24 cellular contexts compared by ENCODE assay signal in genomic region chr1:224157316-224157715, GRCh38. TPM values are rescaled to one million over a fixed set of nuclear protein-coding genes. Genes with fewer than 3 reads are reported as not detected.
A peak's percentile ranks its signal among the peaks of the same experiment; 100 is the strongest.
DNase-seq lines count a peak whose midpoint lies in the region; ATAC-seq, FAIRE-seq and TF ChIP-seq lines count a peak whose summit lies in the region.
"Had no signal": no experiment of that assay in that cellular context is flagged by ENCODE, and none has a peak within 500 bp of the region (broad histone marks: within the 10 kb centered on the region; RNA-seq: fewer than 3 reads in every experiment).

No MANE protein-coding gene starts in this region.

- H3K36me3 ChIP-seq in HepG2 (replicated peaks in 1 of 2; ENCODE audit: control insufficient read depth in 1 of 2, insufficient read depth in 2 of 2, low read length in 2 of 2) (peaks cover 1 to 34% of the 10 kb centered on the region in 2 experiments; a peak in 4 of 5 replicates), right lobe of liver (peaks cover 0 to 56% (median 17%) of the 10 kb centered on the region in 4 donors), mesendoderm (ENCODE audit: control insufficient read depth, insufficient read depth, low read length) (peaks cover 4% of the 10 kb centered on the region)

- no peak overlapping the region for H4K8ac ChIP-seq in mesendoderm (ENCODE audit: low read depth, low read length)

- ATAC-seq in HepG2 (no peak), right lobe of liver (no peak), WTC11 (no peak)
- no peak for ATAC-seq in stimulated activated effector memory CD8-positive, alpha-beta T cell treated with anti-CD3 and anti-CD28 coated beads, Interleukin-12 subunit alpha, Interleukin-12 subunit beta, amount 100 ng/mL, for 72 hours

- H3K79me1 ChIP-seq in mesendoderm (ENCODE audit: low read length) = peaks cover 1% of the 10 kb centered on the region

- POLR2A ChIA-PET in HepG2 (lab: Yijun Ruan, JAX) = no interaction called here
- POLR2A ChIA-PET in WTC11 (lab: Charles Lee) = no interaction called here

- TF ChIP-seq RAD21 in HepG2 (CRISPR knock-in tag; IDR thresholded peaks at IDR 0.05) = no peak

- H3K18ac ChIP-seq in mesendoderm (ENCODE audit: low read length) = no peak overlapping the region

- H3K79me2 ChIP-seq in HepG2 (ENCODE audit: insufficient read depth, low read length) (no peaks in the 10 kb centered on the region), mesendoderm (ENCODE audit: control insufficient read depth, insufficient read depth, low read length) (no peaks in the 10 kb centered on the region)

- CTCF ChIA-PET in HepG2 (lab: Yijun Ruan, JAX; ENCODE audit: low intra/inter-chr PET ratio, low total read pairs) (no interaction called here), WTC11 (lab: Charles Lee) (interaction anchor here (1.1 kb wide), 1 partner anchor 18 kb away, joined by 3 read pairs; no protein-coding TSS in a partner anchor)

- TF ChIP-seq EP300 in HepG2 (IDR thresholded peaks at IDR 0.05; ENCODE audit: low read depth in 2 of 2, low read length in 2 of 2) (no peak), HepG2 (CRISPR knock-in tag; IDR thresholded peaks at IDR 0.05; ENCODE audit: borderline replicate concordance) (no peak)

- peaks cover 5% of the 10 kb centered on the region for H3K9me3 Mint-ChIP-seq in WTC11
- no peaks in the 10 kb centered on the region for H3K9me3 Mint-ChIP-seq in progenitor cell of endocrine pancreas (ENCODE audit: low read depth)
- no peaks in the 10 kb centered on the region for H3K9me3 Mint-ChIP-seq in stimulated activated effector memory CD8-positive, alpha-beta T cell treated with anti-CD3 and anti-CD28 coated beads, Interleukin-12 subunit alpha, Interleukin-12 subunit beta, amount 100 ng/mL, for 72 hours
- H3K9me3 Mint-ChIP-seq: CD14-positive monocyte; CD4-positive, alpha-beta T cell; CD8-positive, alpha-beta memory T cell; HFFc6 had no signal

- H3K9me3 ChIP-seq in HepG2 (ENCODE audit: low read length) (no peaks in the 10 kb centered on the region), right lobe of liver (no peaks in the 10 kb centered on the region)
- H3K9me3 ChIP-seq: BE2C; BLaER1 treated with 17β-estradiol and CSF1 and Interleukin-3, amounts not matched to agents 10 nM and 100 nM; HAP-1 had no signal

- 98% methylated on average over 11 of the region's 11 CpGs for WGBS in HepG2 (ENCODE audit: low lambda C conversion rate)
- 94% methylated on average over 10 of the region's 11 CpGs for WGBS in right lobe of liver (ENCODE audit: insufficient coverage, low coverage, low lambda C conversion rate, missing lambda C conversion rate)
- no CpG with 5 or more reads among the region's 11 CpGs for WGBS in mesendoderm (ENCODE audit: extremely low coverage, insufficient coverage, low lambda C conversion rate)

- no peak overlapping the region for H4K5ac ChIP-seq in mesendoderm (ENCODE audit: low read length)

- H3K36me3 Mint-ChIP-seq in WTC11 (peaks cover 53% of the 10 kb centered on the region), progenitor cell of endocrine pancreas (ENCODE audit: insufficient read depth) (peaks cover 16% of the 10 kb centered on the region)
- peaks cover 73% of the 10 kb centered on the region for H3K36me3 Mint-ChIP-seq in stimulated activated effector memory CD8-positive, alpha-beta T cell treated with anti-CD3 and anti-CD28 coated beads, Interleukin-12 subunit alpha, Interleukin-12 subunit beta, amount 100 ng/mL, for 72 hours

- no peak overlapping the region for H2AFZ ChIP-seq in HepG2 (ENCODE audit: low read length)
- H2AFZ ChIP-seq: GM23248 had no signal

- H2BK15ac ChIP-seq in mesendoderm (replicated peaks; ENCODE audit: low read depth) = no peak overlapping the region

- H3K4me3 ChIP-seq in HepG2 (replicated peaks in 1 of 3; ENCODE audit: insufficient read depth in 1 of 3, low read depth in 2 of 3, low read length in 3 of 3) = no peak overlapping the region
- no peak overlapping the region for H3K4me3 ChIP-seq in right lobe of liver
- no peak overlapping the region for H3K4me3 ChIP-seq in mesendoderm (ENCODE audit: low read length)
- H3K4me3 ChIP-seq: BLaER1 treated with 17β-estradiol and CSF1 and Interleukin-3, amounts not matched to agents 10 nM and 100 nM; GM23248; HAP-1 had no signal

- H3K4me2 ChIP-seq in HepG2 (ENCODE audit: low read depth, low read length) = no peak overlapping the region
- no peak overlapping the region for H3K4me2 ChIP-seq in mesendoderm (ENCODE audit: low read length)
- H3K4me2 ChIP-seq: BLaER1 treated with 17β-estradiol and CSF1 and Interleukin-3, amounts not matched to agents 10 nM and 100 nM had no signal

- no peaks in the 10 kb centered on the region for H4K20me1 ChIP-seq in HepG2 (ENCODE audit: insufficient read depth, low read length)

- no peaks in the 10 kb centered on the region for H3K4me1 Mint-ChIP-seq in WTC11
- H3K4me1 Mint-ChIP-seq in progenitor cell of endocrine pancreas (ENCODE audit: low read depth) = no peaks in the 10 kb centered on the region
- no peaks in the 10 kb centered on the region for H3K4me1 Mint-ChIP-seq in stimulated activated effector memory CD8-positive, alpha-beta T cell treated with anti-CD3 and anti-CD28 coated beads, Interleukin-12 subunit alpha, Interleukin-12 subunit beta, amount 100 ng/mL, for 72 hours

- FAIRE-seq in HepG2 (lab: Jason Lieb, UNC) = no peak
- FAIRE-seq: A204.1, GM12892 had no signal

- H3K27me3 ChIP-seq in HepG2 (ENCODE audit: control insufficient read depth in 1 of 2, insufficient read depth in 2 of 2, low read length in 2 of 2) = no peaks in the 10 kb centered on the region
- no peaks in the 10 kb centered on the region for H3K27me3 ChIP-seq in right lobe of liver
- no peaks in the 10 kb centered on the region for H3K27me3 ChIP-seq in mesendoderm (ENCODE audit: insufficient read depth, low read length, poor library complexity)
- H3K27me3 ChIP-seq: BE2C; BLaER1 treated with 17β-estradiol and CSF1 and Interleukin-3, amounts not matched to agents 10 nM and 100 nM had no signal

- H3K27me3 Mint-ChIP-seq in WTC11 (ENCODE audit: low read depth) = no peaks in the 10 kb centered on the region
- H3K27me3 Mint-ChIP-seq in progenitor cell of endocrine pancreas = no peaks in the 10 kb centered on the region
- H3K27me3 Mint-ChIP-seq: CD4-positive, alpha-beta T cell; CD8-positive, alpha-beta memory T cell had no signal

- TF ChIP-seq CTCF in HepG2 (CRISPR knock-in tag; IDR thresholded peaks at IDR 0.05) (no peak), right lobe of liver (IDR thresholded peaks at IDR 0.05) (no peak), WTC11 (IDR thresholded peaks at IDR 0.05) (no peak), progenitor cell of endocrine pancreas (IDR thresholded peaks at IDR 0.05; ENCODE audit: unreplicated experiment) (no peak)

- no peak overlapping the region for H2BK5ac ChIP-seq in mesendoderm (ENCODE audit: low read length)

- DNase-seq in HepG2 (ENCODE audit: low spot score) (no peak), right lobe of liver (no peak), WTC11 (ENCODE audit: low spot score) (no peak), mesendoderm (peak; percentile 18), progenitor cell of endocrine pancreas (ENCODE audit: low spot score, unreplicated experiment) (no peak), SIG-M5 (lab: John Stamatoyannopoulos, UW) (no peak)
- no peak for DNase-seq in stimulated activated CD4-positive, alpha-beta T cell treated with anti-CD3 and anti-CD28 coated beads, Interleukin-4, amount 100 ng/mL, for 1 hour
- DNase-seq in stimulated activated effector memory CD8-positive, alpha-beta T cell treated with anti-CD3 and anti-CD28 coated beads, Interleukin-12 subunit alpha, Interleukin-12 subunit beta, amount 100 ng/mL, for 72 hours (ENCODE audit: low spot score in 2 of 2) = no peak
- DNase-seq: ACHN; AML-193; BE2C; CD4-positive, alpha-beta T cell; CD8-positive, alpha-beta memory T cell; DMS53; DMS79 treated with DMSO at 0.1 percent for 48 hours; GF-D8; GM23248; HFFc6 had no signal

- intact Hi-C loops in HepG2 (cut with micrococcal nuclease; ENCODE audit: unreplicated experiment) (no loop called here), right lobe of liver (cut with DNase I) (no loop called here)

- H3K4ac ChIP-seq in mesendoderm (ENCODE audit: low read depth, low read length) = no peak overlapping the region

- H3K9ac ChIP-seq in HepG2 (ENCODE audit: insufficient read depth, low read depth, low read length) (no peak overlapping the region), mesendoderm (ENCODE audit: low read length) (no peak overlapping the region)
- H3K9ac ChIP-seq: BLaER1 treated with 17β-estradiol and CSF1 and Interleukin-3, amounts not matched to agents 10 nM and 100 nM; GM23248 had no signal

- H3K4me1 ChIP-seq in HepG2 (ENCODE audit: insufficient read depth, low read length) = no peaks in the 10 kb centered on the region
- H3K4me1 ChIP-seq in right lobe of liver = no peaks in the 10 kb centered on the region
- no peaks in the 10 kb centered on the region for H3K4me1 ChIP-seq in mesendoderm (ENCODE audit: control insufficient read depth, low read depth, low read length)
- H3K4me1 ChIP-seq: BE2C; BLaER1 treated with 17β-estradiol and CSF1 and Interleukin-3, amounts not matched to agents 10 nM and 100 nM had no signal

- H3K27ac ChIP-seq in HepG2 (ENCODE audit: extremely low read length, insufficient read depth, low read length) (no peak overlapping the region), right lobe of liver (no peak overlapping the region), mesendoderm (ENCODE audit: low read depth, low read length) (no peak overlapping the region)
- H3K27ac ChIP-seq: 22Rv1; BLaER1 treated with 17β-estradiol and CSF1 and Interleukin-3, amounts not matched to agents 10 nM and 100 nM; GM23248 had no signal

- H2AK5ac ChIP-seq in mesendoderm (ENCODE audit: low read length) = no peak overlapping the region

- H3K23ac ChIP-seq in mesendoderm (ENCODE audit: low read length) = no peak overlapping the region

- in situ Hi-C loops in HepG2 (cut with HindIII; ENCODE audit: extremely low pct_ligation_motif_present, low pct_unique_long_range_greater_than_20kb) = no loop called here

- no TSS peak for BruUV-seq in HepG2 (replicated peaks; lab: Mats Ljungman, UMichigan)

- H3K56ac ChIP-seq in mesendoderm (ENCODE audit: low read length) = no peak overlapping the region

- H2BK120ac ChIP-seq in mesendoderm (ENCODE audit: low read depth, low read length) = no peak overlapping the region

- no peak for TF ChIP-seq POLR2A in HepG2 (IDR thresholded peaks at IDR 0.05; ENCODE audit: insufficient read depth in 1 of 2, low read depth in 2 of 2, low read length in 2 of 2)
- no peak for TF ChIP-seq POLR2A in right lobe of liver (IDR thresholded peaks at IDR 0.05)

- H3K4me3 Mint-ChIP-seq in WTC11 (no peak overlapping the region), progenitor cell of endocrine pancreas (ENCODE audit: low read depth) (no peak overlapping the region)
- H3K4me3 Mint-ChIP-seq in stimulated activated effector memory CD8-positive, alpha-beta T cell treated with anti-CD3 and anti-CD28 coated beads, Interleukin-12 subunit alpha, Interleukin-12 subunit beta, amount 100 ng/mL, for 72 hours = no peak overlapping the region
- H3K4me3 Mint-ChIP-seq: CD14-positive monocyte; CD4-positive, alpha-beta T cell; CD8-positive, alpha-beta memory T cell; HFFc6 had no signal

- H3K27ac Mint-ChIP-seq in WTC11 (peak overlapping the region; percentile 39), progenitor cell of endocrine pancreas (peak overlapping the region; percentile 26)
- no peak overlapping the region for H3K27ac Mint-ChIP-seq in stimulated activated effector memory CD8-positive, alpha-beta T cell treated with anti-CD3 and anti-CD28 coated beads, Interleukin-12 subunit alpha, Interleukin-12 subunit beta, amount 100 ng/mL, for 72 hours
- H3K27ac Mint-ChIP-seq: CD14-positive monocyte; CD4-positive, alpha-beta T cell; CD8-positive, alpha-beta memory T cell; HFFc6 had no signal

RNA-seq across cellular contexts. Expression of gene DEGS1, which starts 25.7 kb away (rescaled TPM):
- total RNA-seq in HepG2 (2016; rRNA removed; fragmentation: Illumina TruSeq; extraction: Trizol) (7.8 and 18.1 TPM in 2 replicates), right lobe of liver (10 to 100 TPM; 17.9 to 43.5 (median 29.0) TPM), WTC11 (2021) (30.2 to 31.6 TPM (median 30.7 TPM) in 3 replicates), progenitor cell of endocrine pancreas (10.4 and 13.5 TPM in 2 replicates)
- 3.9 and 4.1 TPM in 2 replicates for total RNA-seq in HepG2 (2016; cell fraction: cytosol; rRNA removed; fragmentation: Illumina TruSeq; extraction: Trizol; ENCODE audit: low read depth)
- 9.1 and 17.5 TPM in 2 replicates for total RNA-seq in HepG2 (2016; cell fraction: insoluble cytoplasmic fraction; rRNA removed; fragmentation: Illumina TruSeq; extraction: Trizol)
- 7.7 and 8.1 TPM in 2 replicates for total RNA-seq in HepG2 (2016; cell fraction: membrane; rRNA removed; fragmentation: Illumina TruSeq; extraction: Trizol)
- 16.1 and 18.0 TPM in 2 replicates for total RNA-seq in HepG2 (2016; cell fraction: nucleus; rRNA removed; fragmentation: Illumina TruSeq; extraction: Trizol)
- 27.8 and 35.9 TPM in 2 replicates for polyA plus RNA-seq in HepG2 (2011; rRNA removed)
- polyA plus RNA-seq in HepG2 (2011; cell fraction: cytosol; rRNA removed) = 16.4 and 34.9 TPM in 2 replicates
- 4.6 and 11.0 TPM in 2 replicates for polyA plus RNA-seq in HepG2 (2011; cell fraction: nucleus; rRNA removed)
- 21.7 and 21.9 TPM in 2 replicates for polyA plus RNA-seq in HepG2 (2012)
- polyA plus RNA-seq in HepG2 (2016; cell fraction: cytosol; fragmentation: Illumina TruSeq; extraction: Trizol; ENCODE audit: low read depth) = 3.8 and 4.1 TPM in 2 replicates
- 10.2 and 13.3 TPM in 2 replicates for polyA plus RNA-seq in HepG2 (2016; cell fraction: insoluble cytoplasmic fraction; fragmentation: Illumina TruSeq; extraction: Trizol; ENCODE audit: low read depth)
- polyA plus RNA-seq in HepG2 (2016; cell fraction: membrane; fragmentation: Illumina TruSeq; extraction: Trizol; ENCODE audit: low read depth) = 6.0 and 6.5 TPM in 2 replicates
- polyA plus RNA-seq in HepG2 (2016; cell fraction: nucleus; fragmentation: Illumina TruSeq; extraction: Trizol; ENCODE audit: insufficient read depth, low read depth) = 26.5 and 33.6 TPM in 2 replicates
- polyA minus RNA-seq in HepG2 (2011; rRNA and poly(A)+ RNA removed; ENCODE audit: low replicate concordance) = 8.8 and 84.1 TPM in 2 replicates
- polyA minus RNA-seq in HepG2 (2011; cell fraction: cytosol; rRNA and poly(A)+ RNA removed) = 12.9 and 16.5 TPM in 2 replicates
- polyA minus RNA-seq in HepG2 (2011; cell fraction: nucleus; rRNA and poly(A)+ RNA removed) = 6.3 and 10.9 TPM in 2 replicates
- 31.0 TPM for polyA plus RNA-seq in mesendoderm (2013, experiment 1 of 2)
- 31.1 TPM for polyA plus RNA-seq in mesendoderm (2013, experiment 2 of 2)

RNA-seq across cellular contexts. Expression of gene FBXO28, which starts 43.4 kb away (rescaled TPM):
- total RNA-seq in HepG2 (2016; rRNA removed; fragmentation: Illumina TruSeq; extraction: Trizol) = 29.1 and 38.2 TPM in 2 replicates
- 3.6 and 4.3 TPM in 2 replicates for total RNA-seq in HepG2 (2016; cell fraction: cytosol; rRNA removed; fragmentation: Illumina TruSeq; extraction: Trizol; ENCODE audit: low read depth)
- total RNA-seq in HepG2 (2016; cell fraction: insoluble cytoplasmic fraction; rRNA removed; fragmentation: Illumina TruSeq; extraction: Trizol) = 29.7 and 37.5 TPM in 2 replicates
- total RNA-seq in HepG2 (2016; cell fraction: membrane; rRNA removed; fragmentation: Illumina TruSeq; extraction: Trizol) = 12.9 and 13.7 TPM in 2 replicates
- 20.6 and 25.7 TPM in 2 replicates for total RNA-seq in HepG2 (2016; cell fraction: nucleus; rRNA removed; fragmentation: Illumina TruSeq; extraction: Trizol)
- polyA plus RNA-seq in HepG2 (2011; rRNA removed) = 6.9 and 8.5 TPM in 2 replicates
- 5.0 and 5.6 TPM in 2 replicates for polyA plus RNA-seq in HepG2 (2011; cell fraction: cytosol; rRNA removed)
- 5.5 and 6.6 TPM in 2 replicates for polyA plus RNA-seq in HepG2 (2011; cell fraction: nucleus; rRNA removed)
- 7.4 and 8.5 TPM in 2 replicates for polyA plus RNA-seq in HepG2 (2012)
- polyA plus RNA-seq in HepG2 (2016; cell fraction: cytosol; fragmentation: Illumina TruSeq; extraction: Trizol; ENCODE audit: low read depth) = 1.5 and 2.2 TPM in 2 replicates
- polyA plus RNA-seq in HepG2 (2016; cell fraction: insoluble cytoplasmic fraction; fragmentation: Illumina TruSeq; extraction: Trizol; ENCODE audit: low read depth) = 25.0 and 28.7 TPM in 2 replicates
- polyA plus RNA-seq in HepG2 (2016; cell fraction: membrane; fragmentation: Illumina TruSeq; extraction: Trizol; ENCODE audit: low read depth) = 4.5 and 6.0 TPM in 2 replicates
- polyA plus RNA-seq in HepG2 (2016; cell fraction: nucleus; fragmentation: Illumina TruSeq; extraction: Trizol; ENCODE audit: insufficient read depth, low read depth) = 18.0 and 25.6 TPM in 2 replicates
- 9.9 and 23.9 TPM in 2 replicates for polyA minus RNA-seq in HepG2 (2011; rRNA and poly(A)+ RNA removed; ENCODE audit: low replicate concordance)
- polyA minus RNA-seq in HepG2 (2011; cell fraction: cytosol; rRNA and poly(A)+ RNA removed) = 12.4 and 15.0 TPM in 2 replicates
- 36.1 and 39.4 TPM in 2 replicates for polyA minus RNA-seq in HepG2 (2011; cell fraction: nucleus; rRNA and poly(A)+ RNA removed)
- total RNA-seq in right lobe of liver = 10 to 100 TPM; 11.5 to 20.9 (median 15.3) TPM
- 32.8 to 36.8 TPM (median 34.1 TPM) in 3 replicates for total RNA-seq in WTC11 (2021)
- 22.1 TPM for polyA plus RNA-seq in mesendoderm (2013, experiment 1 of 2)
- polyA plus RNA-seq in mesendoderm (2013, experiment 2 of 2) = 22.0 TPM
- total RNA-seq in progenitor cell of endocrine pancreas = 31.9 and 33.5 TPM in 2 replicates
